1 cellular context compared by ENCODE assay signal in the genomic region with DNA sequence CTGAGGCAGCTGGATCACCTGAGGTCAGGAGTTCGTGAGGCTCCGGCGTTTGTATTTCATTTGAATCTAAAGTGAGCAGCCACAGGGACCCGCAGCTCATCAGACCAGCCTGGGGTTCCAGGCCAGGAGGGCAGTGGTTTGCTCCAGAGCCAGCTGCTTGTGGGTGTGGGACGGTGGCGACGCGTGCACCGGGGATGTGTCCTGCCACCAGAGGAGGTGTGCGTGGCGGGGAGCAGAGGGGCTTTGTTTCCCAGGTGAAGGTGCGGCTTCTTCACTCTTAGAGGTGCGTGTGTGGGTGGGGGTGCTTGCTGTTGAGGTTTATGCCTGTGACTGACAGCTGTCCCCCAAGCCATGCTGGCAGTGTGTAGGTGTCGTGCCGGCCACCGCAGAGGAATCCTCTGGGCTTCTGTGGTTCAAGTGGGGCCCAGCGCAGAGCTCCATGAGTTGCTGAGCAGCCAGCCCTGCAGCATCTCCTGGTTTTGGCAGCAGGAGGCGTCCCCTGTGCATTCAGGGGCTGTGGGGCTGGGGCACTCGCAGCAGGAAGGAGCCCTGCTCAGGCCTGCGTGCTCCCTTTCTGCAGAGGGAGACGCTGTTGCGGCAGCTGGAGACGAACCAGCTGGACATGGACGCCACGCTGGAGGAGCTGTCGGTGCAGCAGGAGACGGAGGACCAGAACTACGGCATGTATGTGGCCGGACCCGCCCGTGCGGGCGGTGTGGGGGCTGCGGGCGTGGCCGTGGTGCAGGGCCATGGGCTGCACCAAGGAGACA.
TF ChIP-seq lines count a peak whose summit lies in the region.

No MANE protein-coding gene starts in this region.

TF ChIP-seq in GM12878, 131 proteins besides CTCF, POLR2A, EP300 and RAD21:
- TF ChIP-seq RFX5 (IDR thresholded peaks at IDR 0.05; ENCODE audit: low read depth, low read length), result no peak
- TF ChIP-seq, protein P1, sequence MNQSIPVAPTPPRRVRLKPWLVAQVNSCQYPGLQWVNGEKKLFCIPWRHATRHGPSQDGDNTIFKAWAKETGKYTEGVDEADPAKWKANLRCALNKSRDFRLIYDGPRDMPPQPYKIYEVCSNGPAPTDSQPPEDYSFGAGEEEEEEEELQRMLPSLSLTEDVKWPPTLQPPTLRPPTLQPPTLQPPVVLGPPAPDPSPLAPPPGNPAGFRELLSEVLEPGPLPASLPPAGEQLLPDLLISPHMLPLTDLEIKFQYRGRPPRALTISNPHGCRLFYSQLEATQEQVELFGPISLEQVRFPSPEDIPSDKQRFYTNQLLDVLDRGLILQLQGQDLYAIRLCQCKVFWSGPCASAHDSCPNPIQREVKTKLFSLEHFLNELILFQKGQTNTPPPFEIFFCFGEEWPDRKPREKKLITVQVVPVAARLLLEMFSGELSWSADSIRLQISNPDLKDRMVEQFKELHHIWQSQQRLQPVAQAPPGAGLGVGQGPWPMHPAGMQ (IDR thresholded peaks at IDR 0.05; ENCODE audit: borderline replicate concordance), result no peak
- no peak for TF ChIP-seq ASH2L (IDR thresholded peaks at IDR 0.05; ENCODE audit: borderline replicate concordance, low read depth)
- no peak for TF ChIP-seq ATF2 (IDR thresholded peaks at IDR 0.05; ENCODE audit: low read length)
- TF ChIP-seq CHD2 (IDR thresholded peaks at IDR 0.05; ENCODE audit: borderline replicate concordance, low read depth, low read length), result no peak
- TF ChIP-seq LARP7 (IDR thresholded peaks at IDR 0.05), result no peak
- no peak for TF ChIP-seq WRNIP1 (IDR thresholded peaks at IDR 0.05; ENCODE audit: borderline replicate concordance, low read depth, low read length)
- TF ChIP-seq SMAD5 (IDR thresholded peaks at IDR 0.05; ENCODE audit: low read depth), result no peak
- TF ChIP-seq ZBTB40 (IDR thresholded peaks at IDR 0.05; ENCODE audit: borderline replicate concordance), result no peak
- no peak for TF ChIP-seq PAX5 (IDR thresholded peaks at IDR 0.05; ENCODE audit: borderline replicate concordance, low read depth, low read length)
- TF ChIP-seq FOXK2 (IDR thresholded peaks at IDR 0.05), result no peak
- TF ChIP-seq EZH2 (IDR thresholded peaks at IDR 0.05; ENCODE audit: borderline replicate concordance, control insufficient read depth, low read depth, low read length), result no peak
- no peak for TF ChIP-seq ZNF24 (IDR thresholded peaks at IDR 0.05)
- TF ChIP-seq, protein P2, sequence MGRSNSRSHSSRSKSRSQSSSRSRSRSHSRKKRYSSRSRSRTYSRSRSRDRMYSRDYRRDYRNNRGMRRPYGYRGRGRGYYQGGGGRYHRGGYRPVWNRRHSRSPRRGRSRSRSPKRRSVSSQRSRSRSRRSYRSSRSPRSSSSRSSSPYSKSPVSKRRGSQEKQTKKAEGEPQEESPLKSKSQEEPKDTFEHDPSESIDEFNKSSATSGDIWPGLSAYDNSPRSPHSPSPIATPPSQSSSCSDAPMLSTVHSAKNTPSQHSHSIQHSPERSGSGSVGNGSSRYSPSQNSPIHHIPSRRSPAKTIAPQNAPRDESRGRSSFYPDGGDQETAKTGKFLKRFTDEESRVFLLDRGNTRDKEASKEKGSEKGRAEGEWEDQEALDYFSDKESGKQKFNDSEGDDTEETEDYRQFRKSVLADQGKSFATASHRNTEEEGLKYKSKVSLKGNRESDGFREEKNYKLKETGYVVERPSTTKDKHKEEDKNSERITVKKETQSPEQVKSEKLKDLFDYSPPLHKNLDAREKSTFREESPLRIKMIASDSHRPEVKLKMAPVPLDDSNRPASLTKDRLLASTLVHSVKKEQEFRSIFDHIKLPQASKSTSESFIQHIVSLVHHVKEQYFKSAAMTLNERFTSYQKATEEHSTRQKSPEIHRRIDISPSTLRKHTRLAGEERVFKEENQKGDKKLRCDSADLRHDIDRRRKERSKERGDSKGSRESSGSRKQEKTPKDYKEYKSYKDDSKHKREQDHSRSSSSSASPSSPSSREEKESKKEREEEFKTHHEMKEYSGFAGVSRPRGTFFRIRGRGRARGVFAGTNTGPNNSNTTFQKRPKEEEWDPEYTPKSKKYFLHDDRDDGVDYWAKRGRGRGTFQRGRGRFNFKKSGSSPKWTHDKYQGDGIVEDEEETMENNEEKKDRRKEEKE (IDR thresholded peaks at IDR 0.05), result no peak
- TF ChIP-seq, protein P3, sequence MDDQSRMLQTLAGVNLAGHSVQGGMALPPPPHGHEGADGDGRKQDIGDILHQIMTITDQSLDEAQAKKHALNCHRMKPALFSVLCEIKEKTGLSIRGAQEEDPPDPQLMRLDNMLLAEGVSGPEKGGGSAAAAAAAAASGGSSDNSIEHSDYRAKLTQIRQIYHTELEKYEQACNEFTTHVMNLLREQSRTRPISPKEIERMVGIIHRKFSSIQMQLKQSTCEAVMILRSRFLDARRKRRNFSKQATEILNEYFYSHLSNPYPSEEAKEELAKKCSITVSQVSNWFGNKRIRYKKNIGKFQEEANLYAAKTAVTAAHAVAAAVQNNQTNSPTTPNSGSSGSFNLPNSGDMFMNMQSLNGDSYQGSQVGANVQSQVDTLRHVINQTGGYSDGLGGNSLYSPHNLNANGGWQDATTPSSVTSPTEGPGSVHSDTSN (IDR thresholded peaks at IDR 0.05; ENCODE audit: insufficient replicate concordance, low read depth, low read length), result no peak
- TF ChIP-seq, protein P4, sequence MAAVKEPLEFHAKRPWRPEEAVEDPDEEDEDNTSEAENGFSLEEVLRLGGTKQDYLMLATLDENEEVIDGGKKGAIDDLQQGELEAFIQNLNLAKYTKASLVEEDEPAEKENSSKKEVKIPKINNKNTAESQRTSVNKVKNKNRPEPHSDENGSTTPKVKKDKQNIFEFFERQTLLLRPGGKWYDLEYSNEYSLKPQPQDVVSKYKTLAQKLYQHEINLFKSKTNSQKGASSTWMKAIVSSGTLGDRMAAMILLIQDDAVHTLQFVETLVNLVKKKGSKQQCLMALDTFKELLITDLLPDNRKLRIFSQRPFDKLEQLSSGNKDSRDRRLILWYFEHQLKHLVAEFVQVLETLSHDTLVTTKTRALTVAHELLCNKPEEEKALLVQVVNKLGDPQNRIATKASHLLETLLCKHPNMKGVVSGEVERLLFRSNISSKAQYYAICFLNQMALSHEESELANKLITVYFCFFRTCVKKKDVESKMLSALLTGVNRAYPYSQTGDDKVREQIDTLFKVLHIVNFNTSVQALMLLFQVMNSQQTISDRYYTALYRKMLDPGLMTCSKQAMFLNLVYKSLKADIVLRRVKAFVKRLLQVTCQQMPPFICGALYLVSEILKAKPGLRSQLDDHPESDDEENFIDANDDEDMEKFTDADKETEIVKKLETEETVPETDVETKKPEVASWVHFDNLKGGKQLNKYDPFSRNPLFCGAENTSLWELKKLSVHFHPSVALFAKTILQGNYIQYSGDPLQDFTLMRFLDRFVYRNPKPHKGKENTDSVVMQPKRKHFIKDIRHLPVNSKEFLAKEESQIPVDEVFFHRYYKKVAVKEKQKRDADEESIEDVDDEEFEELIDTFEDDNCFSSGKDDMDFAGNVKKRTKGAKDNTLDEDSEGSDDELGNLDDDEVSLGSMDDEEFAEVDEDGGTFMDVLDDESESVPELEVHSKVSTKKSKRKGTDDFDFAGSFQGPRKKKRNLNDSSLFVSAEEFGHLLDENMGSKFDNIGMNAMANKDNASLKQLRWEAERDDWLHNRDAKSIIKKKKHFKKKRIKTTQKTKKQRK (IDR thresholded peaks at IDR 0.05; ENCODE audit: low read depth, low read length), result no peak
- TF ChIP-seq E4F1 (IDR thresholded peaks at IDR 0.05; ENCODE audit: borderline replicate concordance, partially characterized antibody), result no peak
